In the genomic region with DNA sequence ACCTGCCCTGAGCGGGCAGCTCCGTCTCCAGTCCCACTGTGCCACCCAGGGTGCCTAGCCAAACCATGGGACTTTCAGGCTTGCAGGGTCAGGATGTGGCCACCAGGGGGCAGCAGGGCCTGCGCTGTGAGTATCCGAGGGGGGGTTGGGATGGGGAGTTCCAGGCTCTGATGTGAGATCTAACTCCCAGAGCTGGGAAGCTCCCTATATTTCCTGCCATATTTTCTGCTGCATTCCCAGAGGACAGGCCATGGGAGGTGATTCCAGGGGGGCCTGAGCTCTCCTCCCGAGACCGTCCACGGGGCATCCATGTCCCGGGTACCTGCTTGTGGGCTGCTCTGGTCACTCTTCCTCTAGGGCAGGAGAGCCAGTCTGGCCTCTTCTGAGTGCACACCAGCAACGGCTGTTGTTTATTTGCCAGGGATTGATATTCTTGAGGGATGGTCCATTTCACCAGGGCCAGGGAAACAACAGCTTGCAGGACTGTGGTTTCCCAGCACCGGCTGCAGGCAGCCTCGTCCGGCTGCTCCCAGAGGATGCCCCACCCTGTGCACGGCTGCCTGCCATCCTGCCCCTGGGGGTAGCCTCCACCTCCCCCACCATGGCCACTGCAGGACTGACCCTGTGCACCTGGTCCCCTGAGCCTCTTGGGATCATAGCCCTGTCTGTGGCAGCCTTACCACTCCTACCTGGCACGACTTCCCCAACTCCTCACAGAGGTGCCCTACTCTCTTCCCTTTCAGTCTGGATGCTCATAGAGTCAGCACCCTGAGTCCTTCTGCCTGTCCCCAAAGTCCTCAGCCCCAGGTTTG, we compare ENCODE assay signal across 7 cellular contexts.
DNase-seq lines count a peak whose midpoint lies in the region; ATAC-seq and TF ChIP-seq lines count a peak whose summit lies in the region.

No MANE protein-coding gene starts in this region.

- no peak overlapping the region for H3K4me3 ChIP-seq in cardiac fibroblast (replicated peaks in 1 of 2; ENCODE audit: low read depth in 2 of 2, low read length in 2 of 2)

- ATAC-seq in activated CD4-positive, CD25-positive, alpha-beta regulatory T cell treated with anti-CD3 and anti-CD28 coated beads, Interleukin-2, amount 50 U/mL, for 24 hours, result peak; percentile 57 to 59

- peak; percentile 97 for TF ChIP-seq CTCF in GM12874 (IDR thresholded peaks at IDR 0.05; ENCODE audit: insufficient read depth, low read depth, low read length)
- TF ChIP-seq CTCF in cardiac fibroblast (IDR thresholded peaks at IDR 0.05; ENCODE audit: low read depth, low read length), result peak; percentile 92

- DNase-seq in NCI-H1930 (lab: John Stamatoyannopoulos, UW), result peak; percentile 13 to 65
- DNase-seq in cardiac fibroblast (ENCODE audit: low read depth in 2 of 2), result peak; percentile 64 to 65
- peak; percentile 29 for DNase-seq in kidney glomerular epithelial cell (lab: John Stamatoyannopoulos, UW)
- peak; percentile 65 for DNase-seq in stimulated activated CD4-positive, alpha-beta T cell treated with anti-CD3 and anti-CD28 coated beads, Interleukin-1b, Interleukin-23, amount 100 ng/mL, for 48 hours
- DNase-seq in GF-D8 (lab: John Stamatoyannopoulos, UW), result no peak
